ENCODE assay signal across 7 cellular contexts in the genomic region with DNA sequence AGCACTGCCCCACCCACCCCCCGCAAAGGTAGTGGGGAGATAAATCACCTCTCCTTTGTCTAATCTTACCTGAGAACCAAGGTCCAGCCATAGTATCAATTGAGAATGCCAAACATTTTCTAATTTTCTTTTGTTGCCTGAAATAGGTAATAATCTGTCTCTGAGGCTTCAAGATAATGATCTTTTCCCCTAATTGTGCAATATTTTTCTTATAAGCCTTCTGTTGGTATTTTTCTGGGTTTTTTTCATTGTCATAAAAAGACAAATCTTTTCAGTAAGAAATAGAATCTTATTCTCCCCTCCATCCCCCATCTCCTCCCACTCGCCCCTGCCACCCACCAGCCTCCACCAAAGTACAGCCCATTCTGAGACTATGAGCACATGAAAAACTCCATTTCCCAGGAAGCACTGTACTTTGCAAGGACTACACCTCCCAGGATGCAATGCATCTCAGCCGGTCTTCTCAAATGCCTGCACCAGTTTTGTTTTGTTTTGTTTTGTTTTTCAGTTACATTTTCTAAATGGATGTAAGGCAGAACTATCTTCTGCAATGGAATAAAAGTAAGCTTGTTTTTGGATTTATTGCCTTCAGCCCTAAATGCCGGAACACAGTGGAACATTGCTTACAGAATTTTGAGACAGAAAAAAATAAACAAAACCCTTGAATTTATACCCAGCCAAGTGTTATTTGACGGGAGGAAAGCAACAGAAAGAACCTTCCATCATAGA.
DNase-seq lines count a peak whose midpoint lies in the region; ATAC-seq, FAIRE-seq and TF ChIP-seq lines count a peak whose summit lies in the region.

No MANE protein-coding gene starts in this region.

- no peak for TF ChIP-seq POLR2A in GM12892 (IDR thresholded peaks at IDR 0.05; ENCODE audit: low read depth, low read length)
- no peak for TF ChIP-seq POLR2A in esophagus muscularis mucosa (IDR thresholded peaks at IDR 0.05; ENCODE audit: low read depth)

- intact Hi-C loops in esophagus muscularis mucosa (cut with DNase I) = no loop called here

- peak; percentile 22 for DNase-seq in GM12892 (ENCODE audit: insufficient read length)
- peak; percentile 39 for DNase-seq in SK-N-DZ (ENCODE audit: low spot score)
- no peak for DNase-seq in esophagus muscularis mucosa (ENCODE audit: extremely low spot score)
- DNase-seq in nucleus accumbens (lab: John Stamatoyannopoulos, UW) = peak in 32 of 56 donors; percentile 2 to 54 (median 14)
- DNase-seq in NK-92 (lab: John Stamatoyannopoulos, UW; ENCODE audit: unreplicated experiment) = no peak

- ATAC-seq in GM21526 (IDR thresholded peaks at IDR 0.05; ENCODE audit: low FRiP score, unreplicated experiment) (peak; percentile 100), HG03571 (IDR thresholded peaks at IDR 0.05; ENCODE audit: unreplicated experiment) (peak; percentile 95)

- TF ChIP-seq EP300 in esophagus muscularis mucosa (IDR thresholded peaks at IDR 0.05) = no peak

- no peaks in the 10 kb centered on the region for H3K36me3 ChIP-seq in esophagus muscularis mucosa

- peaks cover 0 to 6% (median 0%) of the 10 kb centered on the region in 4 donors for H3K4me1 ChIP-seq in esophagus muscularis mucosa

- H3K4me3 ChIP-seq in esophagus muscularis mucosa = peak overlapping the region in 3 of 4 donors; percentile 38 to 56 (median 46)

- no peak overlapping the region for H3K27ac ChIP-seq in esophagus muscularis mucosa (replicated peaks in 1 of 4)

- no peak for TF ChIP-seq CTCF in esophagus muscularis mucosa (IDR thresholded peaks at IDR 0.05)

- 29% methylated on average over 5 of the region's 5 CpGs for WGBS in esophagus muscularis mucosa

- FAIRE-seq in GM12892 (lab: Jason Lieb, UNC) = peak; percentile 71

- no peaks in the 10 kb centered on the region for H3K9me3 ChIP-seq in esophagus muscularis mucosa

- H3K27me3 ChIP-seq in esophagus muscularis mucosa = peaks cover 0 to 8% (median 0%) of the 10 kb centered on the region in 4 donors

Comparison
In these comparisons a context has a peak if more than half of its experiments do, and no peak if none do; other contexts are left out.
1. DNase-seq: peak in GM12892 (single experiment), SK-N-DZ (single experiment) and nucleus accumbens (32 of 56); none in esophagus muscularis mucosa (single experiment) and NK-92 (single experiment).